Comparison of ENCODE assay signal across 7 cellular contexts in the genomic region with DNA sequence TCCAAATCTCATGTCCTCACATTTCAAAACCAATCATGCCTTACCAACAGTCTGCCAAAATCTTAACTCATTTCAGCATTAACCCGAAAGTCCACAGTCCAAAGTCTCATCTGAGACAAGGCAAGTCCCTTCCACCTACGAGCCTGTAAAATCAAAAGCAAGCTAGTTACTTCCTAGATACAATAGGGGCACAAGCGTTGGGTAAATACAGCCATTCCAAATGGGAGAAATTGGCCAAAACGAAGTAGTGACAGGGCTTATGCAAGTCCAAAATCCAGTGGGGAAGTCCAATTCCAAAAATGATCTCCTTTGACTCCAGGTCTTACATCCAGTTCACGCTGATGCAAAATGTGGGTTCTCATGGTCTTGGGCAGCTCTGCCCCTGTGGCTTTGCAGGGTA. TPM values are rescaled to one million over a fixed set of nuclear protein-coding genes. Genes with fewer than 3 reads are reported as not detected.
"Had no signal": no experiment of that assay in that cellular context is flagged by ENCODE, and none has a peak within 500 bp of the region (broad histone marks: within the 10 kb centered on the region; RNA-seq: fewer than 3 reads in every experiment).

No MANE protein-coding gene starts in this region.

RNA-seq across cellular contexts. Expression of a gene that starts 54.5 kb away (rescaled TPM):
- total RNA-seq: GM23248, GM23338, H1, H4, H7, H9, HFFc6 had no signal
- polyA plus RNA-seq: GM23248, GM23338, H1 had no signal
